ENCODE assay signal across 1 cellular context in the genomic region with DNA sequence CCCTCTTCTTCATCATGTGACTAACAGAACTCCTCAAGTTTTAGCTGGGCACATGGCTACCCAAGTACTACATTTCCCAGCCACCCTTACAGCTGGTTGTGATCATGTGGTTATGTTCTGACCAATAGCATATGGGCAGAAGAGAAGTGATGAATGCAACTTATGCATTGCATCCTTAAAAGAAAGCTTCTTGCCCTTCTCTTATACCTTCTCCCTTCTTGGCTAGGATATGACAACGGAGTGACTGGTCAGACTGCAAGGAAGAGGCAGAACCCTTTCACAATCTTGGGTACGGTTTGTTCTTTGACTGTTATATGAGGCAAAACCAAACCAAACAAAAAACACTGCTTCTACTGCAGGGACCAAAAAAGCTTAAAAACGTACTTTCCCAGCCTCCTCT.
TF ChIP-seq lines count a peak whose summit lies in the region.

No MANE protein-coding gene starts in this region.

TF ChIP-seq in H1, 55 proteins besides CTCF, POLR2A, EP300 and RAD21:
- no peak for TF ChIP-seq GTF2F1 (IDR thresholded peaks at IDR 0.05; ENCODE audit: borderline replicate concordance, low read depth, low read length)
- TF ChIP-seq MAFK (IDR thresholded peaks at IDR 0.05; ENCODE audit: low read depth, low read length): no peak
- TF ChIP-seq NRF1 (IDR thresholded peaks at IDR 0.05; ENCODE audit: low read depth, low read length): no peak
- TF ChIP-seq, protein P1, sequence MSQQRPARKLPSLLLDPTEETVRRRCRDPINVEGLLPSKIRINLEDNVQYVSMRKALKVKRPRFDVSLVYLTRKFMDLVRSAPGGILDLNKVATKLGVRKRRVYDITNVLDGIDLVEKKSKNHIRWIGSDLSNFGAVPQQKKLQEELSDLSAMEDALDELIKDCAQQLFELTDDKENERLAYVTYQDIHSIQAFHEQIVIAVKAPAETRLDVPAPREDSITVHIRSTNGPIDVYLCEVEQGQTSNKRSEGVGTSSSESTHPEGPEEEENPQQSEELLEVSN (IDR thresholded peaks at IDR 0.05): peak; percentile 34; the same call in 1 of the 2 replicates
- no peak for TF ChIP-seq BACH1 (IDR thresholded peaks at IDR 0.05; ENCODE audit: low read length)
- TF ChIP-seq CBX8 (IDR thresholded peaks at IDR 0.05; ENCODE audit: borderline replicate concordance, low read depth, low read length): no peak
- TF ChIP-seq, protein P2, sequence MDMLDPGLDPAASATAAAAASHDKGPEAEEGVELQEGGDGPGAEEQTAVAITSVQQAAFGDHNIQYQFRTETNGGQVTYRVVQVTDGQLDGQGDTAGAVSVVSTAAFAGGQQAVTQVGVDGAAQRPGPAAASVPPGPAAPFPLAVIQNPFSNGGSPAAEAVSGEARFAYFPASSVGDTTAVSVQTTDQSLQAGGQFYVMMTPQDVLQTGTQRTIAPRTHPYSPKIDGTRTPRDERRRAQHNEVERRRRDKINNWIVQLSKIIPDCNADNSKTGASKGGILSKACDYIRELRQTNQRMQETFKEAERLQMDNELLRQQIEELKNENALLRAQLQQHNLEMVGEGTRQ (IDR thresholded peaks at IDR 0.05; ENCODE audit: low read length): peak; percentile 40; the same call in 1 of the 2 replicates
- no peak for TF ChIP-seq SP4 (IDR thresholded peaks at IDR 0.05; ENCODE audit: low read length)
- peak; percentile 38; the same call in 1 of the 2 replicates for TF ChIP-seq SIX5 (IDR thresholded peaks at IDR 0.05; ENCODE audit: low read depth, low read length)
- no peak for TF ChIP-seq RBBP5 (IDR thresholded peaks at IDR 0.05; ENCODE audit: borderline replicate concordance, low read depth, low read length)
- TF ChIP-seq SUZ12 (IDR thresholded peaks at IDR 0.05; ENCODE audit: low read length): no peak
- TF ChIP-seq BRCA1 (IDR thresholded peaks at IDR 0.05; ENCODE audit: low read depth, low read length): no peak
- TF ChIP-seq KDM5A (IDR thresholded peaks at IDR 0.05; ENCODE audit: low read length): no peak
- TF ChIP-seq GABPA (IDR thresholded peaks at IDR 0.05; ENCODE audit: borderline replicate concordance, insufficient read depth, low read length): no peak
- TF ChIP-seq SP2 (IDR thresholded peaks at IDR 0.05; ENCODE audit: low read length): no peak
- TF ChIP-seq JUND (IDR thresholded peaks at IDR 0.05; ENCODE audit: low read length): no peak
- TF ChIP-seq BCL11A (IDR thresholded peaks at IDR 0.05; ENCODE audit: low read depth in 2 of 2, low read length in 2 of 2): no peak
- no peak for TF ChIP-seq SRF (IDR thresholded peaks at IDR 0.05; ENCODE audit: low read depth, low read length)
- TF ChIP-seq, protein P3, sequence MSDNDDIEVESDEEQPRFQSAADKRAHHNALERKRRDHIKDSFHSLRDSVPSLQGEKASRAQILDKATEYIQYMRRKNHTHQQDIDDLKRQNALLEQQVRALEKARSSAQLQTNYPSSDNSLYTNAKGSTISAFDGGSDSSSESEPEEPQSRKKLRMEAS (IDR thresholded peaks at IDR 0.05): peak; percentile 70; the same call in 1 of the 2 replicates
- TF ChIP-seq CHD1 (IDR thresholded peaks at IDR 0.05; ENCODE audit: low read depth, low read length): no peak
TF ChIP-seq in H1: peak in this region for 4.
